26 cellular contexts compared by ENCODE assay signal in the genomic region with DNA sequence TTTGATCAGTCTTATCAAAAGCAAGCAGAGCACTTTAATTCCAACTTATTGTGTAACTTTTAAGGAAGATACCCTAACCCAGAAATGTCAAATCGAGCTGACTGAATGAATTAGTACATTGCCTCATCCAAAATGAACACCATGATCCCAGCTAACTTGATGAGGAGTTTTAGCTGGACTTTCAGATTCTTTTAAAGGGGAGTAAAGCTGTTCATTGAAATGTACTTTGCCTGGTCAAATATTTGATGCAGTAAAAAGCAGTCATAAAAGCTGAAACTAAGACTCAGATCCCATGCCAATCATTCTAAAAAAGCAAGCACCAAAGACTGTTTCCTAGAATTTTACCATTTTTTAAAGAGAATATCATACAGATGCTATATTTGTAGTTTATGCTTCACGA.
"Had no signal": no experiment of that assay in that cellular context is flagged by ENCODE, and none has a peak within 500 bp of the region (broad histone marks: within the 10 kb centered on the region; RNA-seq: fewer than 3 reads in every experiment).

No MANE protein-coding gene starts in this region.

- H2AFZ ChIP-seq: PC-9 had no signal

- H3K36me3 ChIP-seq: Peyer's patch, SJCRH30 had no signal

- H3K4me1 Mint-ChIP-seq: IgD-negative memory B cell had no signal

- ATAC-seq: HepG2, K562, Right ventricle myocardium inferior, SK-N-SH treated with all-trans-retinoic acid at 6 μM for 48 hours had no signal

- H3K27me3 ChIP-seq: Peyer's patch, SJCRH30 had no signal

- H3K27me3 Mint-ChIP-seq: IgD-negative memory B cell had no signal

- H3K4me3 ChIP-seq: K562, PC-9, Peyer's patch, SJCRH30 had no signal

- H3K9ac ChIP-seq: KMS-11 had no signal

- H3K27ac Mint-ChIP-seq: IgD-negative memory B cell had no signal

- H3K27ac ChIP-seq: KMS-11, PC-9, Peyer's patch, SJCRH30 had no signal

- H3K4me2 ChIP-seq: KMS-11, PC-9 had no signal

- H3K9me3 ChIP-seq: Peyer's patch, SJCRH30 had no signal

- DNase-seq: Kasumi-1; MM.1S; NCI-H1105 treated with DMSO at 0.1 percent for 48 hours; NCI-H1417 treated with DMSO at 0.1 percent for 48 hours; NCI-H146; NCI-H1694 treated with DMSO at 0.1 percent for 48 hours; NCI-H1930; NCI-H2081; NCI-H2107; NCI-H226; NCI-H446; NCI-H510A; NCI-H524 treated with DMSO at 0.1 percent for 48 hours; NCI-H69; NCI-H774; NK-92 treated with Interleukin-12 subunit alpha and Interleukin-12 subunit beta, amount 100 ng/mL, for 24 hours; PC-9; Peyer's patch; SHP77 treated with DMSO at 0.1 percent for 48 hours; SJCRH30 had no signal

- H3K4me1 ChIP-seq: Peyer's patch had no signal

- H3K4me3 Mint-ChIP-seq: IgD-negative memory B cell had no signal

- H3K36me3 Mint-ChIP-seq: IgD-negative memory B cell had no signal
